1 cellular context compared by ENCODE assay signal in genomic region chr13:77502104-77502720, GRCh38.
TF ChIP-seq lines count a peak whose summit lies in the region.

No MANE protein-coding gene starts in this region.

TF ChIP-seq in HEK293T, 16 proteins besides CTCF, POLR2A, EP300 and RAD21 (continued from another document):
- TF ChIP-seq TARDBP (IDR thresholded peaks at IDR 0.05), result no peak
